In the genomic region with DNA sequence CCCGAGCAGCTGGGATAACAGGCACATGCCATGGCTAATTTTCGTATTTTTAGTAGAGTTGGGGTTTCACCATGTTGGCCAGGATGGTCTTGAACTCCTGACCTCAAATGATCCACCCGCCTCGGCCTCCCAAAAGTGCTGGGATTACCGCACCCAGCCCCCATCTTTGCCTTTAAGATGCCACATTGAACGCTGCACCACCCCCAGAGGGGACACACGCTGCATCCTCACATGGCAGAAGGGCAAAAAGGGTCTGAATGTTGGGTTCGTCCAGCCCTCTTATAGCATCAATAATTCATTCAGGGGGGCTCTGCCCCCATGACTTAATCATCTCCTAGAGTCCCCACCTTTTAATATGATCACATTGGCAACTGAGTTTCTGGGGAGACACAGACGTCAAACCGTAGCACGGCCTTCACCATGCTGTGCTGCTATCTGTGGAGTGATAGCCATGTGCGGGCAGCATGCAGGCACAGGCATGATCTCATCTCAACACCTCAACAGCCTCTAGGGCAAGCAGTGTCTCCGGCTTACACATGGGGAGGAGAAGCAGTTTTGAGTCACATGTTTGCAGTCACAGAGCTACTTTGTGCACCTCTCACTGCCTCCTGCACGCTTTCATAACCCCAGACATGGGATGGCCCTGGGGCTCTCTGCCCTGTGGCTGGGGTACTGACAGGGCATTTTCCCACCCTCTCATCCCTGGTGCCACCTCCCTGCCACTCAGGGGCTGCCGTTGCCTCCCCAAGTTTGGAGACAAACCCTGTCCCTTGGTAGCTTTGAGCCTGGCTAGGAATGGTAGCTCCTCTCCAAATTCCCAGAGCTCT, we compare ENCODE assay signal across 8 cellular contexts. TPM values are rescaled to one million over a fixed set of nuclear protein-coding genes. Genes with fewer than 3 reads are reported as not detected.
A peak's percentile ranks its signal among the peaks of the same experiment; 100 is the strongest.
DNase-seq lines count a peak whose midpoint lies in the region; ATAC-seq and TF ChIP-seq lines count a peak whose summit lies in the region.

No MANE protein-coding gene starts in this region.

- H3K27me3 Mint-ChIP-seq in T-cell: no peaks in the 10 kb centered on the region
- H3K27me3 Mint-ChIP-seq in stimulated activated naive CD8-positive, alpha-beta T cell treated with anti-CD3 and anti-CD28 coated beads, Interleukin-15, amount 100 ng/mL, for 72 hours: no peaks in the 10 kb centered on the region

- DNase-seq in activated effector memory CD4-positive, alpha-beta T cell treated with anti-CD3 and anti-CD28 coated beads, Interleukin-2, amount 50 U/mL, for 16 hours: peak; percentile 60
- DNase-seq in activated effector memory CD4-positive, alpha-beta T cell treated with Interleukin-2 at 50 U/mL for 16 hours: no peak
- DNase-seq in T-cell (peak in 2 of 34 experiments; percentile 3 to 15), foreskin keratinocyte (peak; percentile 76 to 92), NCI-H82 (lab: John Stamatoyannopoulos, UW) (no peak), hippocampal formation (lab: John Stamatoyannopoulos, UW) (no peak), psoas muscle (no peak)
- peak in 1 of 2 donors; percentile 1 for DNase-seq in stimulated activated naive CD8-positive, alpha-beta T cell treated with anti-CD3 and anti-CD28 coated beads, Interleukin-15, amount 100 ng/mL, for 72 hours

- peaks cover 30 to 47% (median 41%) of the 10 kb centered on the region in 3 donors for H3K4me1 Mint-ChIP-seq in T-cell
- peaks cover 66% of the 10 kb centered on the region for H3K4me1 Mint-ChIP-seq in stimulated activated naive CD8-positive, alpha-beta T cell treated with anti-CD3 and anti-CD28 coated beads, Interleukin-15, amount 100 ng/mL, for 72 hours

- CTCF ChIA-PET in T-cell (lab: Charles Lee): no interaction called here

- H3K4me3 ChIP-seq in psoas muscle: no peak overlapping the region

- H3K36me3 ChIP-seq in psoas muscle (ENCODE audit: insufficient read depth in 1 of 2, low read depth in 1 of 2): no peaks in the 10 kb centered on the region

- ATAC-seq in T-cell (replicated peaks in 1 of 4) (peak in 1 of 4 experiments; percentile 19), foreskin keratinocyte (peak; percentile 85), psoas muscle (no peak)
- ATAC-seq in stimulated activated naive CD8-positive, alpha-beta T cell treated with anti-CD3 and anti-CD28 coated beads, Interleukin-15, amount 100 ng/mL, for 72 hours: peak; percentile 19

- no peaks in the 10 kb centered on the region for H3K9me3 ChIP-seq in psoas muscle

- WGBS in psoas muscle, 3 donors: 67 to 73% (median 70%) methylated on average over 15 of the region's 15 CpGs

- TF ChIP-seq CTCF in foreskin keratinocyte (conservative IDR thresholded peaks at IDR 0.05): no peak
- TF ChIP-seq CTCF in psoas muscle (IDR thresholded peaks at IDR 0.05): no peak

- POLR2A ChIA-PET in T-cell (lab: Charles Lee): interaction anchor here in 1 of 2 donors (1.1 kb wide), 1 partner anchor 9 kb away, joined by 3 read pairs; no protein-coding TSS in a partner anchor

- intact Hi-C loops in psoas muscle (cut with DNase I): no loop called here

- H3K4me1 ChIP-seq in foreskin keratinocyte: no peaks in the 10 kb centered on the region
- no peaks in the 10 kb centered on the region for H3K4me1 ChIP-seq in psoas muscle

- H3K27me3 ChIP-seq in foreskin keratinocyte (no peaks in the 10 kb centered on the region), psoas muscle (ENCODE audit: insufficient read depth in 3 of 3, low read length in 2 of 3) (peaks cover 0 to 4% (median 2%) of the 10 kb centered on the region in 3 donors)

- H3K27ac ChIP-seq in foreskin keratinocyte (peak overlapping the region; percentile 21), psoas muscle (no peak overlapping the region)

- peak overlapping the region; percentile 69 to 85 for H3K27ac Mint-ChIP-seq in T-cell
- peak overlapping the region; percentile 59 to 81 for H3K27ac Mint-ChIP-seq in stimulated activated naive CD8-positive, alpha-beta T cell treated with anti-CD3 and anti-CD28 coated beads, Interleukin-15, amount 100 ng/mL, for 72 hours

- no peak overlapping the region for H3K4me3 Mint-ChIP-seq in T-cell
- H3K4me3 Mint-ChIP-seq in stimulated activated naive CD8-positive, alpha-beta T cell treated with anti-CD3 and anti-CD28 coated beads, Interleukin-15, amount 100 ng/mL, for 72 hours: no peak overlapping the region

- H3K36me3 Mint-ChIP-seq in T-cell: peaks cover 42% of the 10 kb centered on the region

- no peaks in the 10 kb centered on the region for H3K9me3 Mint-ChIP-seq in T-cell
- no peaks in the 10 kb centered on the region for H3K9me3 Mint-ChIP-seq in stimulated activated naive CD8-positive, alpha-beta T cell treated with anti-CD3 and anti-CD28 coated beads, Interleukin-15, amount 100 ng/mL, for 72 hours

RNA-seq across cellular contexts. Expression of gene IL21R, which starts 30.0 kb away (rescaled TPM):
- total RNA-seq in T-cell (10 to 100 TPM; 35.6 to 44.3 (median 38.2) TPM), foreskin keratinocyte (0.14 and 0.18 TPM in 2 replicates), psoas muscle (under 1 TPM in 3 of 4 donors, not detected in 1; 0.08 to 0.15 (median 0.12) TPM)
- polyA plus RNA-seq in foreskin keratinocyte (0.08 and 0.12 TPM in 2 replicates), psoas muscle (under 1 TPM in 2 of 3 donors, not detected in 1; 0.01 to 0.05 TPM)

Comparison
In these comparisons a context has a peak if more than half of its experiments do, and no peak if none do; other contexts are left out.
1. DNase-seq: peak in activated effector memory CD4-positive, alpha-beta T cell treated with anti-CD3 and anti-CD28 coated beads, Interleukin-2, amount 50 U/mL, for 16 hours (single experiment) and foreskin keratinocyte (2 of 2); none in activated effector memory CD4-positive, alpha-beta T cell treated with Interleukin-2 at 50 U/mL for 16 hours (single experiment), NCI-H82 (single experiment), hippocampal formation (0 of 2) and psoas muscle (0 of 2).
2. ATAC-seq: peak in foreskin keratinocyte (single experiment) and stimulated activated naive CD8-positive, alpha-beta T cell treated with anti-CD3 and anti-CD28 coated beads, Interleukin-15, amount 100 ng/mL, for 72 hours (single experiment); none in psoas muscle (0 of 4).
3. RNA of gene IL21R, which starts 30.0 kb away (total RNA-seq): 35.6 to 44.3 TPM in T-cell; 0.14 to 0.18 TPM in foreskin keratinocyte and 0.08 to 0.15 TPM in psoas muscle; every median in the first group is over 10 times any median in the second.